In the genomic region with DNA sequence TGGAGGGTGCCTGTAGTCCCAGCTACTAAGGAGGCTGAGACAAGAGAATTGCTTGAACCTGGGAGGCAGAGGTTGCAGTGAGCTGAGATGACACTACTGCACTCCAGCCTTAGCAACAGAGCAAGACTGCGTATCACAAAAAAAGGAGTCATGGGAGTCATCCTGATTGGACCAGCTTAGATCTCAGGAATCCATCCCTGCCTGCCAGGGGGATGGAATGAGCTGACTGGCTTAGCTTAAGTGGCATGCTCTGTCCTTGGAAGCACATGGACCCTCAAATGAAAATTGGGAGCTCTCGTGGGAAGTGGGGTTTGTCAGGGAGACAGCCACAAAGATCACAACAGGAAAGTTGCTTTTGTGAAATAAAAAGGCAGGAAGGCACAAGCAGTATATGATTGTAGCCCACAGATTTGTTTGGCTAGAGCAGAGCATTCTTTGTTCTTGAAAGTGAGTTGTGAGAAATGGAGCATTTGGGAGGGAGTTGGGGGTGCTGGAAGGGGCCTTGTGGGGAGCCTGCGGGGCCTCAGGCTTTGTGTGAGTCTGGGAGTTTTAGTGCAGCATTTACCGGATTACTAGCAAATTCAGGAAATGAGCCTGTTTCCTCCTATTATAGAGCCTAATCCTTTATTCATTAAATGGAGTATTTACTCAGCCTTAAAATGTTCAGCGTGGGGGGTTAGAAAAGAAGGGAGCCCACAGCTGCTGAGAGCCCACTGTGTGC, we compare ENCODE assay signal across 9 cellular contexts. TPM values are rescaled to one million over a fixed set of nuclear protein-coding genes. Genes with fewer than 3 reads are reported as not detected.
DNase-seq lines count a peak whose midpoint lies in the region; ATAC-seq and TF ChIP-seq lines count a peak whose summit lies in the region.
"Had no signal": no experiment of that assay in that cellular context is flagged by ENCODE, and none has a peak within 500 bp of the region (broad histone marks: within the 10 kb centered on the region; RNA-seq: fewer than 3 reads in every experiment).

No MANE protein-coding gene starts in this region.

- H3K9me3 ChIP-seq in thoracic aorta: no peaks in the 10 kb centered on the region
- H3K9me3 ChIP-seq: uterus had no signal

- peak overlapping the region; percentile 9 to 43 for H3K27ac ChIP-seq in thoracic aorta

- no peak overlapping the region for H3K4me3 Mint-ChIP-seq in activated CD4-positive, alpha-beta T cell treated with anti-CD3 and anti-CD28 coated beads, Interleukin-2, amount 10 ng/mL, durations not matched to agents 7 days and 5 days
- H3K4me3 Mint-ChIP-seq in brain: no peak overlapping the region

- peaks cover 15 to 27% of the 10 kb centered on the region in 2 donors for H3K4me1 ChIP-seq in thoracic aorta (ENCODE audit: control insufficient read depth in 1 of 2, low read depth in 2 of 2)

- H3K27ac Mint-ChIP-seq in activated CD4-positive, alpha-beta T cell treated with anti-CD3 and anti-CD28 coated beads, Interleukin-2, amount 10 ng/mL, durations not matched to agents 7 days and 5 days: peak overlapping the region; percentile 66
- peak overlapping the region; percentile 20 to 91 (median 59) for H3K27ac Mint-ChIP-seq in brain

- peaks cover 66% of the 10 kb centered on the region for H3K36me3 Mint-ChIP-seq in activated CD4-positive, alpha-beta T cell treated with anti-CD3 and anti-CD28 coated beads, Interleukin-2, amount 10 ng/mL, durations not matched to agents 7 days and 5 days (ENCODE audit: low read depth)
- peaks cover 30% of the 10 kb centered on the region for H3K36me3 Mint-ChIP-seq in brain

- H3K27me3 ChIP-seq in thoracic aorta (replicated peaks; ENCODE audit: insufficient read depth): no peaks in the 10 kb centered on the region
- H3K27me3 ChIP-seq: uterus had no signal

- no peaks in the 10 kb centered on the region for H3K9me3 Mint-ChIP-seq in activated CD4-positive, alpha-beta T cell treated with anti-CD3 and anti-CD28 coated beads, Interleukin-2, amount 10 ng/mL, durations not matched to agents 7 days and 5 days
- peaks cover 0 to 1% (median 0%) of the 10 kb centered on the region in 5 experiments for H3K9me3 Mint-ChIP-seq in brain

- CTCF ChIA-PET in activated CD4-positive, alpha-beta T cell treated with anti-CD3 and anti-CD28 coated beads, Interleukin-2, amount 10 ng/mL, durations not matched to agents 7 days and 5 days (lab: Charles Lee): interaction anchor here (1.2 to 2.9 kb wide), 3 partner anchors 25 to 39 kb away, joined by 3 to 11 read pairs (median 3); no protein-coding TSS in a partner anchor

- H3K36me3 ChIP-seq in thoracic aorta: no peaks in the 10 kb centered on the region
- H3K36me3 ChIP-seq: uterus had no signal

- TF ChIP-seq CTCF in brain (conservative IDR thresholded peaks at IDR 0.05): no peak
- no peak for TF ChIP-seq CTCF in thoracic aorta (IDR thresholded peaks at IDR 0.05)

- DNase-seq in activated CD4-positive, alpha-beta T cell treated with anti-CD3 and anti-CD28 coated beads, Interleukin-2, amount 10 ng/mL, durations not matched to agents 7 days and 5 days: no peak
- DNase-seq in activated CD4-positive, alpha-beta T cell treated with anti-CD3 and anti-CD28 coated beads for 48 hours: no peak
- DNase-seq in iris pigment epithelial cell (ENCODE audit: low read depth) (peak; percentile 83), thoracic aorta (ENCODE audit: low spot score) (no peak), activated gamma-delta T cell treated with Interleukin-2 at 50 U/mL for 16 hours (no peak), SKM-1 treated with dmso at 0.1 percent for 144 hours (lab: John Stamatoyannopoulos, UW; ENCODE audit: unreplicated experiment) (no peak)
- DNase-seq: uterus had no signal

- POLR2A ChIA-PET in activated CD4-positive, alpha-beta T cell treated with anti-CD3 and anti-CD28 coated beads, Interleukin-2, amount 10 ng/mL, durations not matched to agents 7 days and 5 days (lab: Charles Lee): no interaction called here

- ATAC-seq in thoracic aorta (ENCODE audit: insufficient number of reproducible peaks, low FRiP score, low read depth): peak; percentile 54
- no peak for ATAC-seq in HG03159 (IDR thresholded peaks at IDR 0.05; ENCODE audit: unreplicated experiment)

- peaks cover 64% of the 10 kb centered on the region for H3K4me1 Mint-ChIP-seq in activated CD4-positive, alpha-beta T cell treated with anti-CD3 and anti-CD28 coated beads, Interleukin-2, amount 10 ng/mL, durations not matched to agents 7 days and 5 days
- peaks cover 23% of the 10 kb centered on the region for H3K4me1 Mint-ChIP-seq in brain

- H3K27me3 Mint-ChIP-seq in activated CD4-positive, alpha-beta T cell treated with anti-CD3 and anti-CD28 coated beads, Interleukin-2, amount 10 ng/mL, durations not matched to agents 7 days and 5 days: no peaks in the 10 kb centered on the region
- H3K27me3 Mint-ChIP-seq in brain: peaks cover 7% of the 10 kb centered on the region

- no peak overlapping the region for H3K4me3 ChIP-seq in thoracic aorta
- H3K4me3 ChIP-seq: uterus had no signal

RNA-seq across cellular contexts. Expression of a gene that starts 30.7 kb away (rescaled TPM):
- 100 to 1,000 TPM; 109 to 110 TPM for total RNA-seq in activated CD4-positive, alpha-beta T cell treated with anti-CD3 and anti-CD28 coated beads, Interleukin-2, amount 10 ng/mL, durations not matched to agents 7 days and 5 days
- 49.6 TPM for polyA plus RNA-seq in brain (ENCODE audit: insufficient read depth, low read depth, low replicate concordance)
- total RNA-seq in thoracic aorta: 10 to 100 TPM; 24.4 to 36.7 TPM
